In the genomic region with DNA sequence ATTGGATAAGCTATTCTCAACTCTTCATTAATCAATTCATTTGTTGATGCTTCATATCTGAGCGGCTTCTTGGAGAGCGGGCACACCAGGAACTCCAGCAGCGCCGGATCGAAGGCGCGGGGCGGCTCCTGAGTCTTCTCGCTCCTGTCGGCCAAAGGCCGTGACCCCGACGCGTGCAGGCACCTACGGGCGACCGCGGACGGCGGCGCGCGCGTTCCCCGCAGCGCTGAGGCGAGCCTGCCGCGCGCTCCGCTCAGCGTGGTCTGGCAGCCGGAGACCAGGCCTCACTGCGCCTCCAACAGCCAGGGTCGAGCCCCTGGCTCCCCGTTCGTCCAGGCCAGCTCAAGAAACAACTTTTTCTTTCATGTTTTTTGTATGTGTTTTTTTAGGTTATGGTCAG, we compare ENCODE assay signal across 25 cellular contexts.
"Had no signal": no experiment of that assay in that cellular context is flagged by ENCODE, and none has a peak within 500 bp of the region (broad histone marks: within the 10 kb centered on the region; RNA-seq: fewer than 3 reads in every experiment).

No MANE protein-coding gene starts in this region.

- H3K9me3 ChIP-seq: body of pancreas, left lung, neutrophil, ovary, prostate gland, tibial nerve had no signal

- ATAC-seq: activated CD4-positive, alpha-beta T cell treated with anti-CD3 and anti-CD28 coated beads for 36 hours; body of pancreas; foreskin keratinocyte; left lung; naive thymus-derived CD8-positive, alpha-beta T cell; stimulated activated naive CD8-positive, alpha-beta T cell treated with anti-CD3 and anti-CD28 coated beads, Interleukin-15, amount 100 ng/mL, for 72 hours; T-cell had no signal

- H3K4me3 ChIP-seq: body of pancreas, cardiac muscle cell, left lung, lung, ovary, prostate gland, tibial nerve had no signal

- H3K27me3 Mint-ChIP-seq: activated B cell treated with CpG ODN at 0.5 μM for 24 hours; activated CD4-positive, alpha-beta T cell treated with anti-CD3 and anti-CD28 coated beads for 36 hours; activated T-cell treated with anti-CD3 and anti-CD28 coated beads, Interleukin-2, amount 50 U/mL, for 24 hours; naive thymus-derived CD8-positive, alpha-beta T cell; stimulated activated naive CD8-positive, alpha-beta T cell treated with anti-CD3 and anti-CD28 coated beads, Interleukin-15, amount 100 ng/mL, for 72 hours; T-cell had no signal

- H3K27ac Mint-ChIP-seq: activated B cell treated with CpG ODN at 0.5 μM for 24 hours; activated CD4-positive, alpha-beta T cell treated with anti-CD3 and anti-CD28 coated beads for 36 hours; activated naive CD4-positive, alpha-beta T cell treated with anti-CD3 and anti-CD28 coated beads for 36 hours; activated T-cell treated with anti-CD3 and anti-CD28 coated beads, Interleukin-2, amount 50 U/mL, for 24 hours; activated T-helper 2 cell treated with anti-CD3 and anti-CD28 coated beads, Interferon-gamma antibody, Interleukin-2, Interleukin-4, amounts not matched to agents 10 μg/mL and 5 μg/mL and 100 μg/mL, durations not matched to agents 14 hours and 24 hours and 36 hours; T-cell had no signal

- H3K27me3 ChIP-seq: body of pancreas, cardiac muscle cell, foreskin keratinocyte, left lung, neutrophil, ovary, tibial nerve had no signal

- H3K4me3 Mint-ChIP-seq: activated B cell treated with CpG ODN at 0.5 μM for 24 hours; activated CD4-positive, alpha-beta T cell treated with anti-CD3 and anti-CD28 coated beads for 36 hours; activated naive CD4-positive, alpha-beta T cell treated with anti-CD3 and anti-CD28 coated beads for 36 hours; activated T-cell treated with anti-CD3 and anti-CD28 coated beads, Interleukin-2, amount 50 U/mL, for 24 hours; immature natural killer cell; mesothelial cell of epicardium; naive thymus-derived CD8-positive, alpha-beta T cell; stimulated activated naive CD8-positive, alpha-beta T cell treated with anti-CD3 and anti-CD28 coated beads, Interleukin-15, amount 100 ng/mL, for 72 hours; T-cell had no signal

- H3K9me3 Mint-ChIP-seq: activated B cell treated with CpG ODN at 0.5 μM for 24 hours; activated naive CD4-positive, alpha-beta T cell treated with anti-CD3 and anti-CD28 coated beads for 36 hours; activated T-cell treated with anti-CD3 and anti-CD28 coated beads, Interleukin-2, amount 50 U/mL, for 24 hours; activated T-helper 2 cell treated with anti-CD3 and anti-CD28 coated beads, Interferon-gamma antibody, Interleukin-2, Interleukin-4, amounts not matched to agents 10 μg/mL and 5 μg/mL and 100 μg/mL, durations not matched to agents 14 hours and 24 hours and 36 hours; immature natural killer cell; mesothelial cell of epicardium; stimulated activated naive CD8-positive, alpha-beta T cell treated with anti-CD3 and anti-CD28 coated beads, Interleukin-15, amount 100 ng/mL, for 72 hours; T-cell had no signal

- FAIRE-seq: urothelium cell line had no signal

- H3K36me3 ChIP-seq: neutrophil, ovary, prostate gland had no signal

- H3K4me1 Mint-ChIP-seq: activated CD4-positive, alpha-beta T cell treated with anti-CD3 and anti-CD28 coated beads for 36 hours had no signal

- DNase-seq: activated B cell treated with CpG ODN at 0.5 μM for 24 hours; activated CD4-positive, alpha-beta T cell treated with anti-CD3 and anti-CD28 coated beads for 36 hours; activated CD4-positive, alpha-beta T cell treated with anti-CD3 and anti-CD28 coated beads, Interleukin-2, amount 50 U/mL, for 4 hours; activated CD8-positive, alpha-beta memory T cell treated with anti-CD3 and anti-CD28 coated beads for 24 hours; activated CD8-positive, alpha-beta memory T cell treated with anti-CD3 and anti-CD28 coated beads, Interleukin-2, amount 50 U/mL, for 4 hours; activated naive CD4-positive, alpha-beta T cell treated with anti-CD3 and anti-CD28 coated beads for 36 hours; activated T-cell treated with anti-CD3 and anti-CD28 coated beads, Interleukin-2, amount 50 U/mL, for 24 hours; anterior cingulate cortex; body of pancreas; foreskin keratinocyte; naive thymus-derived CD8-positive, alpha-beta T cell; ovary; stimulated activated CD4-positive, alpha-beta T cell treated with anti-CD3 and anti-CD28 coated beads, Interleukin-12 subunit alpha, Interleukin-12 subunit beta, amount 100 ng/mL, for 4 hours; stimulated activated naive CD8-positive, alpha-beta T cell treated with anti-CD3 and anti-CD28 coated beads, Interleukin-15, amount 100 ng/mL, for 72 hours; T-cell had no signal

- H3K4me1 ChIP-seq: foreskin keratinocyte, left lung, prostate gland, tibial nerve had no signal

- H3K27ac ChIP-seq: body of pancreas, foreskin keratinocyte, left lung, neutrophil, ovary, prostate gland, tibial nerve had no signal
